In the genomic region with DNA sequence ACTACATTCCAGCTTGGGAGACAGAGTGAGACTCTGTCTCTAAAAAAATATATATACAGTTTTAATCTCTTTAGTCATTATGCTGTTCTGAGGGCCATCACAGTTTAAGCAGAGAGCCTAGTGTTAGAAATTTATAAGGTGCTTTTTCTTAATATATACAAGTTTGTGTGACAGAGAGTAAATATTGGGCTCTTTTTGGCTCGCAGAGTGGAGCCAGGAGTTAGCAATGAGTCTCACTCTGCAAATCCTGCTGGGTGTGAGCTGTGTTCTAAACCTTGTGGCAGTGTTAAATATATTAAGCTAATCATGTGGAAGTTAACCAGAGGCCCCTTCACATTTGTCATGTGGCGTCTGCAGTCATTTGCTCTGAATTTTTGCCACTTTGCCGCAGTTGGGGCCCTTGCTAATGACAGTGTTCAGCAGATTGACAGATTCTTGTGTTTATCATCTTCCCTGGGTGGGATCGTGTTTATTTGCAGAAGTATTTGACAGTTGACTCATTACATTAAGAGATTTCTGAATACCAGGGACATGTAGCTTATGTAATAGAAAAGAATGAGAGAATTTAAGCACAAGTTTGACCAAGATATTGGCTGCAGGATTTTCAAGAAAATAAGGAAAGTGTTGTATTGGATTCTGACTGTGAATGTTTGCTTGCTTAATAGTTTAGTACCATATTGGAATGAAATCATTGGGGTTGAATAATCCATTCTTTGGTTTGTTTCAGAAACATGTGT, we compare ENCODE assay signal across 12 cellular contexts.
"Had no signal": no experiment of that assay in that cellular context is flagged by ENCODE, and none has a peak within 500 bp of the region (broad histone marks: within the 10 kb centered on the region; RNA-seq: fewer than 3 reads in every experiment).

No MANE protein-coding gene starts in this region.

- H3K4me3 Mint-ChIP-seq: activated CD4-positive, alpha-beta memory T cell treated with anti-CD3 and anti-CD28 coated beads for 36 hours; activated naive CD8-positive, alpha-beta T cell treated with anti-CD3 and anti-CD28 coated beads, Interleukin-2, amount 10 ng/mL, durations not matched to agents 7 days and 5 days; nephron; stimulated activated naive CD8-positive, alpha-beta T cell treated with anti-CD3 and anti-CD28 coated beads, Interleukin-15, Interleukin-2, amounts not matched to agents 100 ng/mL and 50 ng/mL, for 24 hours had no signal

- H3K9me3 Mint-ChIP-seq: activated CD4-positive, alpha-beta memory T cell treated with anti-CD3 and anti-CD28 coated beads for 36 hours; activated naive CD8-positive, alpha-beta T cell treated with anti-CD3 and anti-CD28 coated beads, Interleukin-2, amount 10 ng/mL, durations not matched to agents 7 days and 5 days; nephron; stimulated activated naive CD8-positive, alpha-beta T cell treated with anti-CD3 and anti-CD28 coated beads, Interleukin-15, Interleukin-2, amounts not matched to agents 100 ng/mL and 50 ng/mL, for 24 hours had no signal

- H3K27ac Mint-ChIP-seq: activated CD4-positive, alpha-beta memory T cell treated with anti-CD3 and anti-CD28 coated beads for 36 hours; activated naive CD8-positive, alpha-beta T cell treated with anti-CD3 and anti-CD28 coated beads, Interleukin-2, amount 10 ng/mL, durations not matched to agents 7 days and 5 days; nephron; stimulated activated naive CD8-positive, alpha-beta T cell treated with anti-CD3 and anti-CD28 coated beads, Interleukin-15, Interleukin-2, amounts not matched to agents 100 ng/mL and 50 ng/mL, for 24 hours had no signal

- H3K27me3 Mint-ChIP-seq: activated CD4-positive, alpha-beta memory T cell treated with anti-CD3 and anti-CD28 coated beads for 36 hours; activated naive CD8-positive, alpha-beta T cell treated with anti-CD3 and anti-CD28 coated beads, Interleukin-2, amount 10 ng/mL, durations not matched to agents 7 days and 5 days; stimulated activated naive CD8-positive, alpha-beta T cell treated with anti-CD3 and anti-CD28 coated beads, Interleukin-15, Interleukin-2, amounts not matched to agents 100 ng/mL and 50 ng/mL, for 24 hours had no signal

- H3K4me1 Mint-ChIP-seq: activated naive CD8-positive, alpha-beta T cell treated with anti-CD3 and anti-CD28 coated beads, Interleukin-2, amount 10 ng/mL, durations not matched to agents 7 days and 5 days; nephron had no signal

- DNase-seq: activated CD4-positive, alpha-beta memory T cell treated with anti-CD3 and anti-CD28 coated beads for 36 hours; activated CD4-positive, alpha-beta T cell treated with anti-CD3 and anti-CD28 coated beads for 1 hour; activated CD8-positive, alpha-beta memory T cell treated with anti-CD3 and anti-CD28 coated beads, Interleukin-2, amount 50 U/mL, for 4 hours; activated naive CD8-positive, alpha-beta T cell treated with anti-CD3 and anti-CD28 coated beads, Interleukin-2, amount 10 ng/mL, durations not matched to agents 7 days and 5 days; central memory CD4-positive, alpha-beta T cell; dermis blood vessel endothelial cell; islet precursor cell; stimulated activated CD4-positive, alpha-beta T cell treated with anti-CD3 and anti-CD28 coated beads, Interleukin-2, amount 100 ng/mL, for 48 hours; T-helper 9 cell had no signal

- ATAC-seq: left lobe of liver had no signal
